9 cellular contexts compared by ENCODE assay signal in genomic region chr16:1708768-1709180, GRCh38. TPM values are rescaled to one million over a fixed set of nuclear protein-coding genes. Genes with fewer than 3 reads are reported as not detected.
DNase-seq lines count a peak whose midpoint lies in the region; ATAC-seq and TF ChIP-seq lines count a peak whose summit lies in the region.
"Had no signal": no experiment of that assay in that cellular context is flagged by ENCODE, and none has a peak within 500 bp of the region (broad histone marks: within the 10 kb centered on the region; RNA-seq: fewer than 3 reads in every experiment).

No MANE protein-coding gene starts in this region.

- peaks cover 21% of the 10 kb centered on the region for H3K79me1 ChIP-seq in neuronal stem cell (ENCODE audit: low read depth, low read length)

- no peak overlapping the region for H2BK120ac ChIP-seq in neuronal stem cell (ENCODE audit: low read depth, low read length)

- no peaks in the 10 kb centered on the region for H3K27me3 ChIP-seq in dorsolateral prefrontal cortex
- no peaks in the 10 kb centered on the region for H3K27me3 ChIP-seq in neuronal stem cell (ENCODE audit: control insufficient read depth in 3 of 3, insufficient read depth in 3 of 3, low read depth in 1 of 3, low read length in 3 of 3)

- no CpG with 5 or more reads among the region's 13 CpGs for WGBS in neuronal stem cell (ENCODE audit: extremely low coverage in 2 of 2, insufficient read length in 2 of 2, insufficient replicate concordance in 1 of 2), 2 donors

- no peak overlapping the region for H2AFZ ChIP-seq in neuronal stem cell (ENCODE audit: low read length)

- no peak overlapping the region for H4K91ac ChIP-seq in neuronal stem cell (ENCODE audit: low read depth, low read length, poor library complexity)

- no peak overlapping the region for H3K4me2 ChIP-seq in neuronal stem cell (ENCODE audit: insufficient read depth, low read length, poor library complexity, severe bottlenecking)

- no peak overlapping the region for H3K4ac ChIP-seq in neuronal stem cell (ENCODE audit: low read length)

- H3K4me3 ChIP-seq in HEK293 (ENCODE audit: low read depth, low read length) (no peak overlapping the region), dorsolateral prefrontal cortex (peak overlapping the region in 56 of 59 donors; percentile 0 to 99 (median 95)), neuronal stem cell (ENCODE audit: low read length in 2 of 2) (no peak overlapping the region)

- H2AK5ac ChIP-seq in neuronal stem cell (ENCODE audit: low read depth, low read length): no peak overlapping the region

- POLR2A ChIA-PET in HEK293 (lab: Yijun Ruan, JAX) (interaction anchor here (1.5 kb wide), 1 partner anchor 31 kb away, joined by 3 read pairs; the partner anchor contains the start of gene JPT2), RWPE1 (lab: Yijun Ruan, JAX; ENCODE audit: low non-redundant PET) (interaction anchor here (1.0 to 1.1 kb wide), 2 partner anchors 31 to 44 kb away, joined by 3 read pairs; no protein-coding TSS in a partner anchor)

- H3K4me1 ChIP-seq in HEK293 (ENCODE audit: control insufficient read depth, insufficient read depth, low read length): peaks cover 16% of the 10 kb centered on the region
- peaks cover 5 to 12% of the 10 kb centered on the region in 2 donors for H3K4me1 ChIP-seq in neuronal stem cell (ENCODE audit: control insufficient read depth in 2 of 2, insufficient read depth in 1 of 2, low read depth in 1 of 2, low read length in 2 of 2)

- DNase-seq in RWPE1 (ENCODE audit: low spot score): no peak
- peak in 7 of 10 donors; percentile 50 to 81 (median 77) for DNase-seq in dorsolateral prefrontal cortex
- no peak for DNase-seq in neuronal stem cell (ENCODE audit: low spot score)
- no peak for DNase-seq in NOMO-1 treated with DMSO at 0.1 percent for 48 hours (lab: John Stamatoyannopoulos, UW; ENCODE audit: unreplicated experiment)
- no peak for DNase-seq in NCI-H1092 (lab: John Stamatoyannopoulos, UW)
- no peak for DNase-seq in NOMO-1 treated with dmso at 0.1 percent for 144 hours (lab: John Stamatoyannopoulos, UW; ENCODE audit: unreplicated experiment)
- DNase-seq: RPMI8226 had no signal

- H2BK5ac ChIP-seq in neuronal stem cell (ENCODE audit: low read length): no peak overlapping the region

- no peak overlapping the region for H3K27ac ChIP-seq in HEK293 (ENCODE audit: extremely low read depth, low read depth, low read length)
- H3K27ac ChIP-seq in RWPE1: peak overlapping the region; percentile 30
- peak overlapping the region in 37 of 59 donors; percentile 1 to 97 (median 70) for H3K27ac ChIP-seq in dorsolateral prefrontal cortex
- H3K27ac ChIP-seq in neuronal stem cell (replicated peaks; ENCODE audit: low read length): no peak overlapping the region

- CTCF ChIA-PET in HEK293 (lab: Yijun Ruan, JAX): no interaction called here
- CTCF ChIA-PET in RWPE1 (lab: Yijun Ruan, JAX): interaction anchor here (0.6 kb wide), 1 partner anchor 37 kb away, joined by 3 read pairs; no protein-coding TSS in a partner anchor

- no peak overlapping the region for H4K8ac ChIP-seq in neuronal stem cell (ENCODE audit: low read depth, low read length)

- intact Hi-C loops in dorsolateral prefrontal cortex (cut with DNase I): loop anchor here (1.0 to 5.0 kb wide), 3 partner anchors 13 to 119 kb away; partner anchors contain the start of genes CRAMP1 (in 1 of the 2), FAHD1 (in 1 of the 2), HAGH (in 1 of the 2) and IFT140 (in 1 of the 2)

- no peaks in the 10 kb centered on the region for H3K9me3 ChIP-seq in HEK293 (ENCODE audit: control insufficient read depth, insufficient read depth, low read depth, low read length)
- H3K9me3 ChIP-seq in neuronal stem cell (replicated peaks in 1 of 2; ENCODE audit: control insufficient read depth in 2 of 2, insufficient read depth in 1 of 2, low read depth in 1 of 2, low read length in 2 of 2): no peaks in the 10 kb centered on the region

- no peak overlapping the region for H2BK15ac ChIP-seq in neuronal stem cell (ENCODE audit: low read length)

- no peak overlapping the region for H2BK12ac ChIP-seq in neuronal stem cell (ENCODE audit: low read length)

- ATAC-seq in GM18868 (IDR thresholded peaks at IDR 0.05; ENCODE audit: unreplicated experiment): no peak

- H3K14ac ChIP-seq in neuronal stem cell (ENCODE audit: low read length): no peak overlapping the region

- peak overlapping the region; percentile 20 for H3K23ac ChIP-seq in neuronal stem cell (ENCODE audit: low read depth, low read length, poor library complexity)

- TF ChIP-seq CTCF in HEK293 (tag by site-specific recombination; IDR thresholded peaks at IDR 0.05) (no peak), RWPE1 (conservative IDR thresholded peaks at IDR 0.05; ENCODE audit: low read depth) (no peak), dorsolateral prefrontal cortex (IDR thresholded peaks at IDR 0.05 in 54 of 56, conservative IDR thresholded peaks at IDR 0.05 in 2 of 56; ENCODE audit: low read depth in 1 of 56, partially characterized antibody in 56 of 56) (no peak)

- H3K9ac ChIP-seq in neuronal stem cell (ENCODE audit: low read depth, low read length, poor library complexity): no peak overlapping the region

- H3K36me3 ChIP-seq in HEK293 (ENCODE audit: control insufficient read depth in 2 of 2, insufficient read depth in 1 of 2, low read length in 2 of 2) (peaks cover 0 to 10% of the 10 kb centered on the region in 2 experiments; a peak in 2 of 3 replicates), neuronal stem cell (replicated peaks in 1 of 2; ENCODE audit: control insufficient read depth in 2 of 2, insufficient read depth in 2 of 2, low read length in 2 of 2) (peaks cover 2 to 20% of the 10 kb centered on the region in 2 donors)

- no peak overlapping the region for H3K18ac ChIP-seq in neuronal stem cell (ENCODE audit: low read length)

TF ChIP-seq in HEK293, 187 proteins besides CTCF, POLR2A, EP300 and RAD21 (continues in another document):
- TF ChIP-seq, protein P1, sequence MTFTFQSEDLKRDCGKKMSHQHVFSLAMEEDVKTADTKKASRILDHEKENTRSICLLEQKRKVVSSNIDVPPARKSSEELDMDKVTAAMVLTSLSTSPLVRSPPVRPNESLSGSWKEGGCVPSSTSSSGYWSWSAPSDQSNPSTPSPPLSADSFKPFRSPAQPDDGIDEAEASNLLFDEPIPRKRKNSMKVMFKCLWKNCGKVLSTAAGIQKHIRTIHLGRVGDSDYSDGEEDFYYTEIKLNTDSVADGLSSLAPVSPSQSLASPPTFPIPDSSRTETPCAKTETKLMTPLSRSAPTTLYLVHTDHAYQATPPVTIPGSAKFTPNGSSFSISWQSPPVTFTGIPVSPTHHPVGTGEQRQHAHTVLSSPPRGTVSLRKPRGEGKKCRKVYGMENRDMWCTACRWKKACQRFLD (tag by site-specific recombination; IDR thresholded peaks at IDR 0.05): no peak
- TF ChIP-seq ZNF660 (tag by site-specific recombination; IDR thresholded peaks at IDR 0.05) (peak; percentile 61; the same call in 1 of the 2 replicates), ZNF76 (tag by site-specific recombination; IDR thresholded peaks at IDR 0.05; ENCODE audit: borderline replicate concordance, low read depth) (no peak), ZXDB (tag by site-specific recombination; IDR thresholded peaks at IDR 0.05) (peak; percentile 82), KLF9 (tag by site-specific recombination; IDR thresholded peaks at IDR 0.05; ENCODE audit: low read depth) (no peak; the same call in 1 of the 2 replicates), ZBTB8A (tag by site-specific recombination; IDR thresholded peaks at IDR 0.05) (no peak), FEZF1 (tag by site-specific recombination; IDR thresholded peaks at IDR 0.05) (no peak), ZNF677 (tag by site-specific recombination; IDR thresholded peaks at IDR 0.05) (no peak), ZNF350 (tag by site-specific recombination; IDR thresholded peaks at IDR 0.05) (no peak), KLF10 (tag by site-specific recombination; IDR thresholded peaks at IDR 0.05) (no peak), SCRT2 (tag by site-specific recombination; IDR thresholded peaks at IDR 0.05) (no peak)
- TF ChIP-seq, protein P2, sequence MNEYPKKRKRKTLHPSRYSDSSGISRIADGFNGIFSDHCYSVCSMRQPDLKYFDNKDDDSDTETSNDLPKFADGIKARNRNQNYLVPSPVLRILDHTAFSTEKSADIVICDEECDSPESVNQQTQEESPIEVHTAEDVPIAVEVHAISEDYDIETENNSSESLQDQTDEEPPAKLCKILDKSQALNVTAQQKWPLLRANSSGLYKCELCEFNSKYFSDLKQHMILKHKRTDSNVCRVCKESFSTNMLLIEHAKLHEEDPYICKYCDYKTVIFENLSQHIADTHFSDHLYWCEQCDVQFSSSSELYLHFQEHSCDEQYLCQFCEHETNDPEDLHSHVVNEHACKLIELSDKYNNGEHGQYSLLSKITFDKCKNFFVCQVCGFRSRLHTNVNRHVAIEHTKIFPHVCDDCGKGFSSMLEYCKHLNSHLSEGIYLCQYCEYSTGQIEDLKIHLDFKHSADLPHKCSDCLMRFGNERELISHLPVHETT (tag by site-specific recombination; IDR thresholded peaks at IDR 0.05): peak; percentile 12; the same call in 1 of the 2 replicates
- TF ChIP-seq, protein P3, sequence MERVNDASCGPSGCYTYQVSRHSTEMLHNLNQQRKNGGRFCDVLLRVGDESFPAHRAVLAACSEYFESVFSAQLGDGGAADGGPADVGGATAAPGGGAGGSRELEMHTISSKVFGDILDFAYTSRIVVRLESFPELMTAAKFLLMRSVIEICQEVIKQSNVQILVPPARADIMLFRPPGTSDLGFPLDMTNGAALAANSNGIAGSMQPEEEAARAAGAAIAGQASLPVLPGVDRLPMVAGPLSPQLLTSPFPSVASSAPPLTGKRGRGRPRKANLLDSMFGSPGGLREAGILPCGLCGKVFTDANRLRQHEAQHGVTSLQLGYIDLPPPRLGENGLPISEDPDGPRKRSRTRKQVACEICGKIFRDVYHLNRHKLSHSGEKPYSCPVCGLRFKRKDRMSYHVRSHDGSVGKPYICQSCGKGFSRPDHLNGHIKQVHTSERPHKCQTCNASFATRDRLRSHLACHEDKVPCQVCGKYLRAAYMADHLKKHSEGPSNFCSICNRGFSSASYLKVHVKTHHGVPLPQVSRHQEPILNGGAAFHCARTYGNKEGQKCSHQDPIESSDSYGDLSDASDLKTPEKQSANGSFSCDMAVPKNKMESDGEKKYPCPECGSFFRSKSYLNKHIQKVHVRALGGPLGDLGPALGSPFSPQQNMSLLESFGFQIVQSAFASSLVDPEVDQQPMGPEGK (tag by site-specific recombination; IDR thresholded peaks at IDR 0.05): no peak

RNA-seq across cellular contexts. Expression of gene MAPK8IP3, which starts 2.8 kb away (rescaled TPM):
- 100 to 1,000 TPM; 246 to 429 (median 311) TPM for total RNA-seq in dorsolateral prefrontal cortex
- polyA plus RNA-seq in neuronal stem cell (2013, experiment 1 of 2): 35.9 TPM
- polyA plus RNA-seq in neuronal stem cell (2013, experiment 2 of 2): 36.6 TPM

RNA-seq across cellular contexts. Expression of gene JPT2, which starts 30.7 kb away (rescaled TPM):
- total RNA-seq in dorsolateral prefrontal cortex: 10 to 100 TPM in 114 of 120 experiments, 1 to 10 TPM in 6; 7.1 to 57.9 (median 18.9) TPM
- 134 TPM for polyA plus RNA-seq in neuronal stem cell (2013, experiment 1 of 2)
- polyA plus RNA-seq in neuronal stem cell (2013, experiment 2 of 2): 135 TPM

Comparison
In these comparisons a context has a peak if more than half of its experiments do, and no peak if none do; other contexts are left out.
1. H3K27ac ChIP-seq: peak in RWPE1 (single experiment) and dorsolateral prefrontal cortex (37 of 59); none in HEK293 (single experiment) and neuronal stem cell (single experiment).
2. H3K4me3 ChIP-seq: peak in dorsolateral prefrontal cortex (56 of 59); none in HEK293 (single experiment) and neuronal stem cell (0 of 2).
3. DNase-seq: peak in dorsolateral prefrontal cortex (7 of 10); none in RWPE1 (single experiment), neuronal stem cell (single experiment), NOMO-1 treated with DMSO at 0.1 percent for 48 hours (single experiment), NCI-H1092 (single experiment) and NOMO-1 treated with dmso at 0.1 percent for 144 hours (single experiment).